Comparison of ENCODE assay signal across 12 cellular contexts in genomic region chr4:88858752-88859151, GRCh38.
DNase-seq lines count a peak whose midpoint lies in the region; ATAC-seq, FAIRE-seq and TF ChIP-seq lines count a peak whose summit lies in the region.
"Had no signal": no experiment of that assay in that cellular context is flagged by ENCODE, and none has a peak within 500 bp of the region (broad histone marks: within the 10 kb centered on the region; RNA-seq: fewer than 3 reads in every experiment).

No MANE protein-coding gene starts in this region.

- intact Hi-C loops in HepG2 (cut with micrococcal nuclease; ENCODE audit: unreplicated experiment) = no loop called here
- intact Hi-C loops in Caco-2 (cut with micrococcal nuclease; ENCODE audit: unreplicated experiment) = no loop called here
- intact Hi-C loops in aorta (cut with DNase I) = no loop called here

- H3K27ac Mint-ChIP-seq in Caco-2 (ENCODE audit: unreplicated experiment) = no peak overlapping the region

- no TSS peak for BruUV-seq in HepG2 (replicated peaks; lab: Mats Ljungman, UMichigan)
- no TSS peak for BruUV-seq in Caco-2 (replicated peaks; lab: Mats Ljungman, UMichigan)

- TF ChIP-seq CTCF in MM.1S (IDR thresholded peaks at IDR 0.05; ENCODE audit: low read length) (no peak), HepG2 (CRISPR knock-in tag; IDR thresholded peaks at IDR 0.05) (no peak), Caco-2 (IDR thresholded peaks at IDR 0.05; ENCODE audit: insufficient read depth in 1 of 2, low read depth in 1 of 2, low read length in 1 of 2, severe bottlenecking in 1 of 2, unreplicated experiment in 1 of 2) (no peak)

- H2AFZ ChIP-seq in MM.1S (ENCODE audit: low read length) (no peak overlapping the region), HepG2 (ENCODE audit: low read length) (no peak overlapping the region)

- H3F3A ChIP-seq in MM.1S (ENCODE audit: insufficient read depth, low read length) = peaks cover 6% of the 10 kb centered on the region; the same call in 1 of the 2 replicates

- ATAC-seq in GM18517 (IDR thresholded peaks at IDR 0.05; ENCODE audit: unreplicated experiment) (peak; percentile 97), HG02610 (IDR thresholded peaks at IDR 0.05; ENCODE audit: unreplicated experiment) (peak; percentile 89), HepG2 (no peak), aorta (ENCODE audit: low FRiP score) (no peak)

- TF ChIP-seq EP300 in HepG2 (IDR thresholded peaks at IDR 0.05; ENCODE audit: low read depth in 2 of 2, low read length in 2 of 2) (no peak), HepG2 (CRISPR knock-in tag; IDR thresholded peaks at IDR 0.05; ENCODE audit: borderline replicate concordance) (no peak)

- H4K20me1 ChIP-seq in MM.1S (ENCODE audit: insufficient read depth, low read length) (no peaks in the 10 kb centered on the region), HepG2 (ENCODE audit: insufficient read depth, low read length) (no peaks in the 10 kb centered on the region)

- no peaks in the 10 kb centered on the region for H3K4me1 Mint-ChIP-seq in Caco-2 (ENCODE audit: low read depth, unreplicated experiment)

- no peaks in the 10 kb centered on the region for H3K9me3 ChIP-seq in MM.1S (replicated peaks; ENCODE audit: insufficient read depth, low read length)
- no peaks in the 10 kb centered on the region for H3K9me3 ChIP-seq in HepG2 (ENCODE audit: low read length)
- H3K9me3 ChIP-seq in Caco-2 = no peaks in the 10 kb centered on the region
- H3K9me3 ChIP-seq in aorta (ENCODE audit: control insufficient read depth, low read length) = no peaks in the 10 kb centered on the region
- H3K9me3 ChIP-seq: gastrocnemius medialis had no signal

- POLR2A ChIA-PET in HepG2 (lab: Yijun Ruan, JAX) (no interaction called here), Caco-2 (lab: Charles Lee) (no interaction called here)

- peaks cover 16% of the 10 kb centered on the region for H3K4me1 ChIP-seq in MM.1S (ENCODE audit: low read length)
- no peaks in the 10 kb centered on the region for H3K4me1 ChIP-seq in HepG2 (ENCODE audit: insufficient read depth, low read length)
- H3K4me1 ChIP-seq in Caco-2 = no peaks in the 10 kb centered on the region
- H3K4me1 ChIP-seq in aorta (ENCODE audit: control insufficient read depth in 1 of 2, insufficient read depth in 2 of 2, low read length in 2 of 2) = no peaks in the 10 kb centered on the region

- H3K9me3 Mint-ChIP-seq in Caco-2 (ENCODE audit: unreplicated experiment) = no peaks in the 10 kb centered on the region

- H3K27me3 Mint-ChIP-seq in Caco-2 (ENCODE audit: insufficient read depth, unreplicated experiment) = no peaks in the 10 kb centered on the region

- H3K4me2 ChIP-seq in MM.1S (ENCODE audit: low read depth, low read length) (peak overlapping the region; percentile 28), HepG2 (ENCODE audit: low read depth, low read length) (no peak overlapping the region)

- H3K27me3 ChIP-seq in MM.1S (replicated peaks; ENCODE audit: insufficient read depth, low read length) (no peaks in the 10 kb centered on the region), HepG2 (ENCODE audit: control insufficient read depth in 1 of 2, insufficient read depth in 2 of 2, low read length in 2 of 2) (no peaks in the 10 kb centered on the region), Caco-2 (replicated peaks; ENCODE audit: control insufficient read depth, insufficient read depth, low read length) (no peaks in the 10 kb centered on the region), aorta (ENCODE audit: control insufficient read depth in 1 of 2, insufficient read depth in 2 of 2, low read length in 1 of 2) (no peaks in the 10 kb centered on the region)
- H3K27me3 ChIP-seq: gastrocnemius medialis had no signal

- DNase-seq in MM.1S (peak; percentile 67), HepG2 (ENCODE audit: low spot score) (no peak), ACHN (no peak), HUDEP-2 (lab: John Stamatoyannopoulos, UW; ENCODE audit: unreplicated experiment in 76 of 76) (no peak), Caco-2 (no peak), aorta (no peak)
- DNase-seq: activated effector memory CD4-positive, alpha-beta T cell treated with anti-CD3 and anti-CD28 coated beads, Interleukin-2, amount 50 U/mL, for 16 hours; gastrocnemius medialis; NCI-H510A treated with DMSO at 0.1 percent for 48 hours had no signal

- TF ChIP-seq POLR2A in HepG2 (IDR thresholded peaks at IDR 0.05; ENCODE audit: insufficient read depth in 1 of 2, low read depth in 2 of 2, low read length in 2 of 2) = no peak

- H3K9me2 ChIP-seq in MM.1S (replicated peaks; ENCODE audit: insufficient read depth, low read length) = no peaks in the 10 kb centered on the region

- in situ Hi-C loops in HepG2 (cut with HindIII; ENCODE audit: extremely low pct_ligation_motif_present, low pct_unique_long_range_greater_than_20kb) (no loop called here), ACHN (cut with HindIII; ENCODE audit: low pct_ligation_motif_present, low pct_unique_long_range_greater_than_20kb, low sequenced_read_pairs) (no loop called here)

- H3K79me2 ChIP-seq in MM.1S (ENCODE audit: low read length) (no peaks in the 10 kb centered on the region), HepG2 (ENCODE audit: insufficient read depth, low read length) (no peaks in the 10 kb centered on the region)

- no peak for FAIRE-seq in HepG2 (lab: Jason Lieb, UNC)

- H3K9ac ChIP-seq in MM.1S (ENCODE audit: low read length) (no peak overlapping the region), HepG2 (ENCODE audit: insufficient read depth, low read depth, low read length) (no peak overlapping the region)

- no peak for TF ChIP-seq RAD21 in HepG2 (CRISPR knock-in tag; IDR thresholded peaks at IDR 0.05)

- H3K36me3 ChIP-seq in MM.1S (replicated peaks; ENCODE audit: insufficient read depth, low read length) (no peaks in the 10 kb centered on the region), HepG2 (replicated peaks in 1 of 2; ENCODE audit: control insufficient read depth in 1 of 2, insufficient read depth in 2 of 2, low read length in 2 of 2) (no peaks in the 10 kb centered on the region), Caco-2 (ENCODE audit: control insufficient read depth, insufficient read depth, low read length) (no peaks in the 10 kb centered on the region), aorta (ENCODE audit: control insufficient read depth in 1 of 2, insufficient read depth in 2 of 2, low read length in 1 of 2) (peaks cover 0 to 1% of the 10 kb centered on the region in 2 donors)
- H3K36me3 ChIP-seq: gastrocnemius medialis had no signal

- no peak overlapping the region for H3K4me3 Mint-ChIP-seq in Caco-2 (ENCODE audit: unreplicated experiment)

- H3K36me3 Mint-ChIP-seq in Caco-2 (ENCODE audit: insufficient read depth, unreplicated experiment) = no peaks in the 10 kb centered on the region

- CTCF ChIA-PET in HepG2 (lab: Yijun Ruan, JAX; ENCODE audit: low intra/inter-chr PET ratio, low total read pairs) = no interaction called here
- CTCF ChIA-PET in Caco-2 (lab: Charles Lee) = no interaction called here

- H3K27ac ChIP-seq in MM.1S (ENCODE audit: low read length) (peak overlapping the region; percentile 32; the same call in 1 of the 2 replicates), HepG2 (ENCODE audit: extremely low read length, insufficient read depth, low read length) (no peak overlapping the region), aorta (ENCODE audit: low read depth in 1 of 2, low read length in 2 of 2) (no peak overlapping the region)
- H3K27ac ChIP-seq: gastrocnemius medialis had no signal

- WGBS in HepG2 (ENCODE audit: low lambda C conversion rate) = 87% methylated on average over 2 of the region's 2 CpGs
- 91 to 93% methylated on average over 2 of the region's 2 CpGs for WGBS in aorta, 2 donors

- no peak overlapping the region for H3K4me3 ChIP-seq in MM.1S (ENCODE audit: low read length)
- no peak overlapping the region for H3K4me3 ChIP-seq in HepG2 (replicated peaks in 1 of 3; ENCODE audit: insufficient read depth in 1 of 3, low read depth in 2 of 3, low read length in 3 of 3)
- H3K4me3 ChIP-seq in Caco-2 (ENCODE audit: low read depth, low read length) = no peak overlapping the region
- no peak overlapping the region for H3K4me3 ChIP-seq in aorta (ENCODE audit: low read length in 2 of 2)
- H3K4me3 ChIP-seq: gastrocnemius medialis, skin epidermis had no signal

TF ChIP-seq in HepG2, 621 proteins besides CTCF, POLR2A, EP300 and RAD21:
- peak in 1 of 2 experiments; percentile 60; a peak in 2 of 4 replicates for TF ChIP-seq MAFK (conservative IDR thresholded peaks at IDR 0.05 in 1 of 2, IDR thresholded peaks at IDR 0.05 in 1 of 2; ENCODE audit: low read length in 2 of 2)
- peak; percentile 43; the same call in 1 of the 2 replicates for TF ChIP-seq MAFF (IDR thresholded peaks at IDR 0.05; ENCODE audit: low read depth, low read length)
- TF ChIP-seq DNMT3B (CRISPR knock-in tag; conservative IDR thresholded peaks at IDR 0.05) = no peak
- no peak for TF ChIP-seq CEBPB (IDR thresholded peaks at IDR 0.05; ENCODE audit: borderline replicate concordance, low read depth, low read length)
- no peak for TF ChIP-seq ZNF225 (CRISPR knock-in tag; IDR thresholded peaks at IDR 0.05)

Comparison
In these comparisons a context has a peak if more than half of its experiments do, and no peak if none do; other contexts are left out.
1. ATAC-seq: peak in GM18517 (single experiment) and HG02610 (single experiment); none in HepG2 (single experiment) and aorta (single experiment).